ENCODE assay signal across 9 cellular contexts in the genomic region with DNA sequence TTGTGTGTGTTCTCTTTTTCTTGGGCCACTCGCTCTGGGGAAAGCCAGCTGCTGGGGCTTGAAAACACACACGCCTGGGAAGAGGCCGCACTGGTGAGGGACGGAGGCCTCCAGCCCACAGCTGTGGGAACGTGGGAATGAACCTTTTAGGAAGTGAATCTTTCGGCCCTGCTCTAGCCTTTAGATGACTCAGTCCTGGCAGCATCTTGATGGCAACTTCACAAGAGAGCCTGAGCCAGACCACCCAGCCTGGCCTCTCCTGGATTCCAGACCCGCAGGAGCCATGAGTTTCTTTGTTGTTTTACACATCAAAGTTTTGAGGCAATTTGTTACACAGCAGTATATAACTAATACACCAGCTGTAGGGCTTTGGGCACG. TPM values are rescaled to one million over a fixed set of nuclear protein-coding genes. Genes with fewer than 3 reads are reported as not detected.
DNase-seq lines count a peak whose midpoint lies in the region; ATAC-seq, FAIRE-seq and TF ChIP-seq lines count a peak whose summit lies in the region.
"Had no signal": no experiment of that assay in that cellular context is flagged by ENCODE, and none has a peak within 500 bp of the region (broad histone marks: within the 10 kb centered on the region; RNA-seq: fewer than 3 reads in every experiment).

No MANE protein-coding gene starts in this region.

- H3K27me3 Mint-ChIP-seq in CD4-positive, alpha-beta T cell, result peaks cover 8% of the 10 kb centered on the region

- peaks cover 19 to 35% of the 10 kb centered on the region in 2 donors for H3K4me1 ChIP-seq in gastrocnemius medialis

- CTCF ChIA-PET in CD4-positive, alpha-beta T cell (lab: Charles Lee), result no interaction called here

- ATAC-seq in CD4-positive, alpha-beta T cell (ENCODE audit: poor library complexity), result no peak
- ATAC-seq in gastrocnemius medialis, result no peak
- no peak for ATAC-seq in GM19463 (IDR thresholded peaks at IDR 0.05; ENCODE audit: unreplicated experiment)

- no peak for TF ChIP-seq POLR2A in gastrocnemius medialis (IDR thresholded peaks at IDR 0.05)
- TF ChIP-seq POLR2A in GM12892 (IDR thresholded peaks at IDR 0.05; ENCODE audit: low read depth, low read length), result no peak

- H3K36me3 Mint-ChIP-seq in CD4-positive, alpha-beta T cell (ENCODE audit: low read depth), result peaks cover 36% of the 10 kb centered on the region

- H3K27me3 ChIP-seq in CD4-positive, alpha-beta T cell (ENCODE audit: control insufficient read depth, insufficient read depth, low read length), result no peaks in the 10 kb centered on the region
- no peaks in the 10 kb centered on the region for H3K27me3 ChIP-seq in gastrocnemius medialis

- peaks cover 47% of the 10 kb centered on the region for H3K4me1 Mint-ChIP-seq in CD4-positive, alpha-beta T cell (ENCODE audit: low read depth)

- in situ Hi-C loops in gastrocnemius medialis (cut with MboI; ENCODE audit: low sequenced_read_pairs in 4 of 4), result no loop called here

- H3K36me3 ChIP-seq in gastrocnemius medialis, result no peaks in the 10 kb centered on the region

- FAIRE-seq in GM12892 (lab: Jason Lieb, UNC), result no peak
- FAIRE-seq: TTC549 had no signal

- peak overlapping the region; percentile 79 for H3K4me3 Mint-ChIP-seq in CD4-positive, alpha-beta T cell

- no peak for DNase-seq in CD4-positive, alpha-beta T cell
- DNase-seq in NOMO-1 (lab: John Stamatoyannopoulos, UW; ENCODE audit: unreplicated experiment in 2 of 2), result peak; percentile 25 to 49
- DNase-seq in fibroblast of mammary gland (ENCODE audit: low read depth), result peak; percentile 96
- peak; percentile 14 to 51 for DNase-seq in gastrocnemius medialis
- no peak for DNase-seq in GM12892 (ENCODE audit: insufficient read length)
- no peak for DNase-seq in stimulated activated CD4-positive, alpha-beta T cell treated with anti-CD3 and anti-CD28 coated beads, Interleukin-4, amount 100 ng/mL, for 24 hours
- no peak for DNase-seq in NCI-H1417 treated with DMSO at 0.1 percent for 48 hours (lab: John Stamatoyannopoulos, UW)

- intact Hi-C loops in CD4-positive, alpha-beta T cell (cut with DNase I, micrococcal nuclease), result loop anchor here (2.0 to 5.0 kb wide), 2 partner anchors 15 to 967 kb away; a partner anchor contains a TSS
- intact Hi-C loops in gastrocnemius medialis (cut with DNase I; ENCODE audit: low total_unique reads), result loop anchor here (10.0 kb wide), 4 partner anchors 59 to 591 kb away; a partner anchor contains a TSS

- H3K4me3 ChIP-seq in fibroblast of mammary gland (ENCODE audit: control insufficient read depth, low read depth, low read length) (no peak overlapping the region), gastrocnemius medialis (no peak overlapping the region)

- no peak for TF ChIP-seq CTCF in CD4-positive, alpha-beta T cell (IDR thresholded peaks at IDR 0.05)
- no peak for TF ChIP-seq CTCF in fibroblast of mammary gland (conservative IDR thresholded peaks at IDR 0.05; ENCODE audit: control insufficient read depth, insufficient read depth, low read depth, low read length)
- no peak for TF ChIP-seq CTCF in gastrocnemius medialis (IDR thresholded peaks at IDR 0.05 in 4 of 5, conservative IDR thresholded peaks at IDR 0.05 in 1 of 5)

- no peaks in the 10 kb centered on the region for H3K9me3 Mint-ChIP-seq in CD4-positive, alpha-beta T cell

- H3K27ac Mint-ChIP-seq in CD4-positive, alpha-beta T cell, result peak overlapping the region; percentile 98

- POLR2A ChIA-PET in CD4-positive, alpha-beta T cell (lab: Charles Lee), result interaction anchor here (1.0 to 2.7 kb wide), 2 partner anchors 15 to 21 kb away, joined by 3 to 27 read pairs; a partner anchor contains a TSS

- no peaks in the 10 kb centered on the region for H3K9me3 ChIP-seq in CD4-positive, alpha-beta T cell (ENCODE audit: control insufficient read depth, low read length)
- no peaks in the 10 kb centered on the region for H3K9me3 ChIP-seq in gastrocnemius medialis

- H3K27ac ChIP-seq in CD4-positive, alpha-beta T cell (ENCODE audit: low read depth, low read length), result no peak overlapping the region
- peak overlapping the region; percentile 74 to 95 (median 92) for H3K27ac ChIP-seq in gastrocnemius medialis

RNA-seq across cellular contexts. Expression of a gene that starts 2.2 kb away (rescaled TPM):
- 10 to 100 TPM; 46.1 to 51.1 TPM for total RNA-seq in CD4-positive, alpha-beta T cell
- total RNA-seq in gastrocnemius medialis, result 10 to 100 TPM; 24.5 to 42.4 (median 34.7) TPM
- 23.1 TPM for polyA plus RNA-seq in GM12892 (2012; ENCODE audit: missing spikeins)

RNA-seq across cellular contexts. Expression of a gene that starts 4.4 kb away (rescaled TPM):
- total RNA-seq in CD4-positive, alpha-beta T cell, result 1 to 10 TPM; 1.0 to 1.8 TPM
- not detected for total RNA-seq in gastrocnemius medialis
- not detected for polyA plus RNA-seq in GM12892 (2012; ENCODE audit: missing spikeins)

RNA-seq across cellular contexts. Expression of a gene that starts 15.5 kb away (rescaled TPM):
- total RNA-seq in CD4-positive, alpha-beta T cell, result 100 to 1,000 TPM; 171 to 177 TPM
- 10 to 100 TPM; 12.3 to 18.1 (median 13.7) TPM for total RNA-seq in gastrocnemius medialis
- polyA plus RNA-seq in GM12892 (2012; ENCODE audit: missing spikeins), result 12.3 TPM

RNA-seq across cellular contexts. Expression of a gene that starts 21.9 kb away (rescaled TPM):
- total RNA-seq in CD4-positive, alpha-beta T cell, result 100 to 1,000 TPM; 224 to 234 TPM
- 10 to 100 TPM; 22.1 to 84.2 (median 56.2) TPM for total RNA-seq in gastrocnemius medialis
- 15.5 TPM for polyA plus RNA-seq in GM12892 (2012; ENCODE audit: missing spikeins)

Comparison
In these comparisons a context has a peak if more than half of its experiments do, and no peak if none do; other contexts are left out.
1. DNase-seq: peak in NOMO-1 (2 of 2), fibroblast of mammary gland (single experiment) and gastrocnemius medialis (2 of 2); none in CD4-positive, alpha-beta T cell (0 of 10), GM12892 (single experiment), stimulated activated CD4-positive, alpha-beta T cell treated with anti-CD3 and anti-CD28 coated beads, Interleukin-4, amount 100 ng/mL, for 24 hours (single experiment) and NCI-H1417 treated with DMSO at 0.1 percent for 48 hours (single experiment).
2. RNA of a gene that starts 15.5 kb away (total RNA-seq): 171 to 177 TPM in CD4-positive, alpha-beta T cell; 12.3 to 18.1 TPM in gastrocnemius medialis; every median in the first group is over 4 times any median in the second.